Comparison of ENCODE assay signal across 14 cellular contexts in genomic region chr2:73063472-73063871, GRCh38. TPM values are rescaled to one million over a fixed set of nuclear protein-coding genes. Genes with fewer than 3 reads are reported as not detected.
DNase-seq lines count a peak whose midpoint lies in the region; ATAC-seq and TF ChIP-seq lines count a peak whose summit lies in the region.
"Had no signal": no experiment of that assay in that cellular context is flagged by ENCODE, and none has a peak within 500 bp of the region (broad histone marks: within the 10 kb centered on the region; RNA-seq: fewer than 3 reads in every experiment).

No MANE protein-coding gene starts in this region.

- no peaks in the 10 kb centered on the region for H3K36me3 Mint-ChIP-seq in mesothelial cell of epicardium
- H3K36me3 Mint-ChIP-seq: activated naive CD4-positive, alpha-beta T cell treated with anti-CD3 and anti-CD28 coated beads, Interleukin-2, amount 50 U/mL, for 24 hours had no signal

- CTCF ChIA-PET in A673 (lab: Charles Lee), result interaction anchor here (0.5 to 0.7 kb wide), 2 partner anchors 165 to 890 kb away, joined by 3 read pairs; no protein-coding TSS in a partner anchor

- ATAC-seq in HG03135 (IDR thresholded peaks at IDR 0.05; ENCODE audit: unreplicated experiment) (no peak), GM19328 (IDR thresholded peaks at IDR 0.05; ENCODE audit: unreplicated experiment) (no peak), GM21786 (IDR thresholded peaks at IDR 0.05; ENCODE audit: unreplicated experiment) (no peak)
- ATAC-seq: lower lobe of right lung had no signal

- intact Hi-C loops in A673 (cut with micrococcal nuclease; ENCODE audit: unreplicated experiment), result no loop called here

- no peaks in the 10 kb centered on the region for H3K27me3 Mint-ChIP-seq in mesothelial cell of epicardium (ENCODE audit: low read depth)
- H3K27me3 Mint-ChIP-seq: activated naive CD4-positive, alpha-beta T cell treated with anti-CD3 and anti-CD28 coated beads, Interleukin-2, amount 50 U/mL, for 24 hours; central memory CD8-positive, alpha-beta T cell had no signal

- H3K9me3 Mint-ChIP-seq in mesothelial cell of epicardium, result no peaks in the 10 kb centered on the region
- H3K9me3 Mint-ChIP-seq: activated naive CD4-positive, alpha-beta T cell treated with anti-CD3 and anti-CD28 coated beads, Interleukin-2, amount 50 U/mL, for 24 hours; central memory CD8-positive, alpha-beta T cell had no signal

- peaks cover 22% of the 10 kb centered on the region for H4K20me1 ChIP-seq in Loucy (ENCODE audit: insufficient read depth, low read length, poor library complexity, severe bottlenecking)

- BruUV-seq in A673 (replicated peaks; lab: Mats Ljungman, UMichigan), result no TSS peak

- no peak overlapping the region for H3K4me3 Mint-ChIP-seq in mesothelial cell of epicardium
- H3K4me3 Mint-ChIP-seq: activated naive CD4-positive, alpha-beta T cell treated with anti-CD3 and anti-CD28 coated beads, Interleukin-2, amount 50 U/mL, for 24 hours; central memory CD8-positive, alpha-beta T cell had no signal

- POLR2A ChIA-PET in A673 (lab: Charles Lee; ENCODE audit: low non-redundant PET), result no interaction called here

- H3K4me3 ChIP-seq in A673 (ENCODE audit: low read depth, low read length, poor library complexity, severe bottlenecking) (no peak overlapping the region), Loucy (ENCODE audit: low read length, poor library complexity, severe bottlenecking) (no peak overlapping the region)
- H3K4me3 ChIP-seq: lower lobe of right lung had no signal

- H3K9me2 ChIP-seq in Loucy (replicated peaks; ENCODE audit: low read depth, low read length), result no peaks in the 10 kb centered on the region

- peaks cover 11% of the 10 kb centered on the region for H3K4me1 Mint-ChIP-seq in mesothelial cell of epicardium

- TF ChIP-seq CTCF in A673 (conservative IDR thresholded peaks at IDR 0.05; ENCODE audit: low read depth, low read length), result no peak
- TF ChIP-seq CTCF in Loucy (conservative IDR thresholded peaks at IDR 0.05; ENCODE audit: low read length), result no peak
- no peak for TF ChIP-seq CTCF in mesothelial cell of epicardium (IDR thresholded peaks at IDR 0.05; ENCODE audit: unreplicated experiment)

- no peaks in the 10 kb centered on the region for H3F3A ChIP-seq in Loucy (ENCODE audit: low read depth)

- no peaks in the 10 kb centered on the region for H3K9me3 ChIP-seq in A673 (ENCODE audit: low read depth, low read length, poor library complexity, severe bottlenecking)
- H3K9me3 ChIP-seq in Loucy (ENCODE audit: insufficient read depth, low read depth, low read length), result no peaks in the 10 kb centered on the region
- H3K9me3 ChIP-seq: lower lobe of right lung had no signal

- H3K4me2 ChIP-seq in Loucy (ENCODE audit: low read depth, low read length, poor library complexity, severe bottlenecking), result no peak overlapping the region

- H3K36me3 ChIP-seq in A673 (ENCODE audit: insufficient read depth, low read length, poor library complexity, severe bottlenecking) (no peaks in the 10 kb centered on the region), Loucy (ENCODE audit: insufficient read depth, low read length) (no peaks in the 10 kb centered on the region; the same call in 1 of the 2 replicates)
- H3K36me3 ChIP-seq: lower lobe of right lung had no signal

- H3K27ac ChIP-seq in A673 (ENCODE audit: low read depth, low read length, poor library complexity, severe bottlenecking), result peak overlapping the region; percentile 50
- H3K27ac ChIP-seq in caudate nucleus (ENCODE audit: low read depth, low read length), result peak overlapping the region; percentile 62
- H3K27ac ChIP-seq: lower lobe of right lung had no signal

- H3K4me1 ChIP-seq in A673 (ENCODE audit: insufficient read depth, low read length, poor library complexity, severe bottlenecking) (peaks cover 10% of the 10 kb centered on the region), Loucy (ENCODE audit: insufficient read depth, low read length, poor library complexity, severe bottlenecking) (peaks cover 28% of the 10 kb centered on the region)

- DNase-seq in A673 (ENCODE audit: low spot score), result no peak
- DNase-seq in caudate nucleus (lab: John Stamatoyannopoulos, UW), result no peak
- no peak for DNase-seq in mesothelial cell of epicardium (ENCODE audit: low spot score in 2 of 2, unreplicated experiment in 2 of 2)
- DNase-seq in Ammon's horn (ENCODE audit: low spot score), result no peak
- DNase-seq: activated CD4-positive, CD25-positive, alpha-beta regulatory T cell; hippocampal formation; lower lobe of right lung; NCI-H1092 had no signal

- H3K27ac Mint-ChIP-seq in mesothelial cell of epicardium, result peak overlapping the region; percentile 23
- H3K27ac Mint-ChIP-seq: activated naive CD4-positive, alpha-beta T cell treated with anti-CD3 and anti-CD28 coated beads, Interleukin-2, amount 50 U/mL, for 24 hours had no signal

- H2AFZ ChIP-seq in Loucy (ENCODE audit: low read length), result no peak overlapping the region

- H3K27me3 ChIP-seq in A673 (replicated peaks; ENCODE audit: insufficient read depth, low read depth, low read length, poor library complexity), result no peaks in the 10 kb centered on the region
- no peaks in the 10 kb centered on the region for H3K27me3 ChIP-seq in Loucy (ENCODE audit: insufficient read depth, low read length, poor library complexity, severe bottlenecking)

- peaks cover 77% of the 10 kb centered on the region for H3K79me2 ChIP-seq in Loucy (ENCODE audit: insufficient read depth, low read length)

- peak overlapping the region; percentile 27 for H3K9ac ChIP-seq in Loucy (ENCODE audit: low read depth, low read length, poor library complexity, severe bottlenecking)

RNA-seq across cellular contexts. Expression of gene SFXN5, which starts 8.0 kb away (rescaled TPM):
- total RNA-seq in A673 (2021), result 23.1 and 23.3 TPM in 2 replicates
- total RNA-seq in mesothelial cell of epicardium, result 18.8 to 20.2 TPM (median 18.9 TPM) in 3 replicates

RNA-seq across cellular contexts. Expression of gene RAB11FIP5, which starts 49.3 kb away (rescaled TPM):
- total RNA-seq in A673 (2021), result 12.9 and 13.7 TPM in 2 replicates
- 23.3 to 25.4 TPM (median 25.1 TPM) in 3 replicates for total RNA-seq in mesothelial cell of epicardium
